In the genomic region with DNA sequence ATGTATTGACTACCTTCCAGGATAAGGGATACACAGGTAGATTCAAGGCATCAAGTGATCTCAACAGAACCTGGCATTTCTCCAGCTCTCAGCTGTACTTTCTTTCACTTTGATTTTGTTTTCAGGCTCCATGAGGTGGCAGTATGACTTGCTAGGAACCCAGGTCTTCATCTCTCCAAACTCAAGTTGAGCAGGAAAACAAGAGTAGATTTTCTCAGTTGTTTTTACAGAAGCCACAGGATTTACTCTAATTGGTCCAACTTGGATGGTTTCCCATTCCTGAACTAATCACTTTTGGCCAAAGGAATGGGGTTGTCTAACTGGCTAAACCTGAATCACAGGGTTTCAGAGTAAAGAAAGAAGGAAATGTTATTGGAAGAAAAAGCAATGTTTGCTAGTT, we compare ENCODE assay signal across 8 cellular contexts.
DNase-seq lines count a peak whose midpoint lies in the region; ATAC-seq and TF ChIP-seq lines count a peak whose summit lies in the region.

No MANE protein-coding gene starts in this region.

- POLR2A ChIA-PET in activated CD4-positive, alpha-beta memory T cell treated with anti-CD3 and anti-CD28 coated beads for 36 hours (lab: Charles Lee) = no interaction called here

- no peak for TF ChIP-seq POLR2A in body of pancreas (IDR thresholded peaks at IDR 0.05)

- H3K4me3 ChIP-seq in body of pancreas = no peak overlapping the region

- peak; percentile 52 for ATAC-seq in body of pancreas
- ATAC-seq in GM19455 (IDR thresholded peaks at IDR 0.05; ENCODE audit: unreplicated experiment) = no peak
- ATAC-seq in HG02642 (IDR thresholded peaks at IDR 0.05; ENCODE audit: poor library complexity, unreplicated experiment) = no peak

- CTCF ChIA-PET in activated CD4-positive, alpha-beta memory T cell treated with anti-CD3 and anti-CD28 coated beads for 36 hours (lab: Charles Lee) = no interaction called here

- H3K27ac ChIP-seq in body of pancreas = peak overlapping the region in 2 of 4 donors; percentile 14 to 41

- H3K27me3 Mint-ChIP-seq in mesothelial cell of epicardium (ENCODE audit: low read depth) = no peaks in the 10 kb centered on the region
- no peaks in the 10 kb centered on the region for H3K27me3 Mint-ChIP-seq in activated CD4-positive, alpha-beta memory T cell treated with anti-CD3 and anti-CD28 coated beads for 36 hours

- no peaks in the 10 kb centered on the region for H3K36me3 Mint-ChIP-seq in mesothelial cell of epicardium
- H3K36me3 Mint-ChIP-seq in activated CD4-positive, alpha-beta memory T cell treated with anti-CD3 and anti-CD28 coated beads for 36 hours = no peaks in the 10 kb centered on the region

- peaks cover 6% of the 10 kb centered on the region for H3K4me1 ChIP-seq in body of pancreas

- H3K36me3 ChIP-seq in body of pancreas (replicated peaks in 1 of 2; ENCODE audit: insufficient read depth in 1 of 2, low read depth in 2 of 2) = no peaks in the 10 kb centered on the region

- H3K27me3 ChIP-seq in body of pancreas = no peaks in the 10 kb centered on the region

- peak in 4 of 7 experiments; percentile 23 to 30 (median 26) for TF ChIP-seq CTCF in body of pancreas (IDR thresholded peaks at IDR 0.05)
- no peak for TF ChIP-seq CTCF in mesothelial cell of epicardium (IDR thresholded peaks at IDR 0.05; ENCODE audit: unreplicated experiment)

- H3K9me3 Mint-ChIP-seq in mesothelial cell of epicardium = peaks cover 3% of the 10 kb centered on the region
- no peaks in the 10 kb centered on the region for H3K9me3 Mint-ChIP-seq in activated CD4-positive, alpha-beta memory T cell treated with anti-CD3 and anti-CD28 coated beads for 36 hours

- DNase-seq in GM03348 (ENCODE audit: low spot score) (peak; percentile 42), M059J (ENCODE audit: low read depth) (peak; percentile 83), body of pancreas (peak in 3 of 4 donors; percentile 13 to 41 (median 28)), mesothelial cell of epicardium (ENCODE audit: low spot score in 2 of 2, unreplicated experiment in 2 of 2) (no peak), NCI-H526 treated with DMSO at 0.1 percent for 48 hours (lab: John Stamatoyannopoulos, UW) (no peak)
- no peak for DNase-seq in activated CD4-positive, alpha-beta memory T cell treated with anti-CD3 and anti-CD28 coated beads for 36 hours

- H3K4me3 Mint-ChIP-seq in mesothelial cell of epicardium = no peak overlapping the region
- no peak overlapping the region for H3K4me3 Mint-ChIP-seq in activated CD4-positive, alpha-beta memory T cell treated with anti-CD3 and anti-CD28 coated beads for 36 hours

- peaks cover 10% of the 10 kb centered on the region for H3K4me1 Mint-ChIP-seq in mesothelial cell of epicardium
- no peaks in the 10 kb centered on the region for H3K4me1 Mint-ChIP-seq in activated CD4-positive, alpha-beta memory T cell treated with anti-CD3 and anti-CD28 coated beads for 36 hours (ENCODE audit: low read depth)

- H3K27ac Mint-ChIP-seq in mesothelial cell of epicardium = peak overlapping the region; percentile 50
- no peak overlapping the region for H3K27ac Mint-ChIP-seq in activated CD4-positive, alpha-beta memory T cell treated with anti-CD3 and anti-CD28 coated beads for 36 hours

- no peaks in the 10 kb centered on the region for H3K9me3 ChIP-seq in body of pancreas

- intact Hi-C loops in body of pancreas (cut with DNase I) = loop anchor here (10.0 kb wide), 1 partner anchor 65 kb away; no protein-coding TSS in a partner anchor
- intact Hi-C loops in activated CD4-positive, alpha-beta memory T cell treated with anti-CD3 and anti-CD28 coated beads for 36 hours (cut with micrococcal nuclease) = loop anchor here (5.0 kb wide), 1 partner anchor 42 kb away; no protein-coding TSS in a partner anchor

Comparison
In these comparisons a context has a peak if more than half of its experiments do, and no peak if none do; other contexts are left out.
1. DNase-seq: peak in GM03348 (single experiment), M059J (single experiment) and body of pancreas (3 of 4); none in mesothelial cell of epicardium (0 of 2), activated CD4-positive, alpha-beta memory T cell treated with anti-CD3 and anti-CD28 coated beads for 36 hours (single experiment) and NCI-H526 treated with DMSO at 0.1 percent for 48 hours (single experiment).